In genomic region chr18:9184998-9185613, GRCh38 we compare ENCODE assay signal across 11 cellular contexts. TPM values are rescaled to one million over a fixed set of nuclear protein-coding genes. Genes with fewer than 3 reads are reported as not detected.
DNase-seq lines count a peak whose midpoint lies in the region; ATAC-seq and TF ChIP-seq lines count a peak whose summit lies in the region.
"Had no signal": no experiment of that assay in that cellular context is flagged by ENCODE, and none has a peak within 500 bp of the region (broad histone marks: within the 10 kb centered on the region; RNA-seq: fewer than 3 reads in every experiment).

No MANE protein-coding gene starts in this region.

- peaks cover 60% of the 10 kb centered on the region for H3K36me3 Mint-ChIP-seq in activated CD4-positive, alpha-beta T cell treated with anti-CD3 and anti-CD28 coated beads, Interleukin-2, amount 10 ng/mL, durations not matched to agents 24 days and 14 days (ENCODE audit: low read depth)
- H3K36me3 Mint-ChIP-seq in neural progenitor cell: peaks cover 18% of the 10 kb centered on the region

- H3K36me3 ChIP-seq in Karpas-422 (ENCODE audit: insufficient read depth, low read length) (peaks cover 16% of the 10 kb centered on the region), neural progenitor cell (no peaks in the 10 kb centered on the region)
- H3K36me3 ChIP-seq in effector memory CD4-positive, alpha-beta T cell (ENCODE audit: control insufficient read depth, insufficient read depth, low read length): peaks cover 21% of the 10 kb centered on the region

- TF ChIP-seq CTCF in neural progenitor cell (IDR thresholded peaks at IDR 0.05): no peak

- H3K4me1 ChIP-seq in Karpas-422 (ENCODE audit: low read length) (peaks cover 28% of the 10 kb centered on the region), neural progenitor cell (no peaks in the 10 kb centered on the region)
- peaks cover 7% of the 10 kb centered on the region for H3K4me1 ChIP-seq in effector memory CD4-positive, alpha-beta T cell (ENCODE audit: control insufficient read depth, insufficient read depth, low read length, poor library complexity, severe bottlenecking)

- no peaks in the 10 kb centered on the region for H4K20me1 ChIP-seq in Karpas-422 (ENCODE audit: insufficient read depth, low read depth, low read length)
- H4K20me1 ChIP-seq in neural progenitor cell (ENCODE audit: low read depth): no peaks in the 10 kb centered on the region

- peaks cover 60% of the 10 kb centered on the region for H3K79me2 ChIP-seq in Karpas-422 (ENCODE audit: low read length)
- H3K79me2 ChIP-seq in neural progenitor cell (ENCODE audit: low read depth): peaks cover 11% of the 10 kb centered on the region

- H3K27me3 ChIP-seq in Karpas-422 (ENCODE audit: low read length): no peaks in the 10 kb centered on the region
- no peaks in the 10 kb centered on the region for H3K27me3 ChIP-seq in effector memory CD4-positive, alpha-beta T cell (replicated peaks; ENCODE audit: control insufficient read depth, insufficient read depth, low read length, poor library complexity, severe bottlenecking)
- H3K27me3 ChIP-seq in neural progenitor cell: no peaks in the 10 kb centered on the region

- no peak for DNase-seq in activated CD4-positive, alpha-beta T cell treated with anti-CD3 and anti-CD28 coated beads, Interleukin-2, amount 10 ng/mL, durations not matched to agents 24 days and 14 days
- no peak for DNase-seq in activated CD4-positive, alpha-beta T cell treated with anti-CD3 and anti-CD28 coated beads, Interleukin-2, amount 50 U/mL, for 1 hour
- DNase-seq in Karpas-422 (no peak), pulmonary artery endothelial cell (ENCODE audit: low read depth, low spot score) (peak; percentile 69), NCI-H1092 (lab: John Stamatoyannopoulos, UW) (no peak), neural progenitor cell (ENCODE audit: low spot score) (no peak)
- DNase-seq in effector memory CD4-positive, alpha-beta T cell: no peak
- DNase-seq: NCI-H524 had no signal

- peak overlapping the region; percentile 24 for H3K4me3 ChIP-seq in Karpas-422 (ENCODE audit: low read length)
- peak overlapping the region; percentile 2 for H3K4me3 ChIP-seq in effector memory CD4-positive, alpha-beta T cell (ENCODE audit: insufficient read depth, low read depth, low read length, poor library complexity, severe bottlenecking)
- no peak overlapping the region for H3K4me3 ChIP-seq in neural progenitor cell
- H3K4me3 ChIP-seq: lung had no signal

- peak overlapping the region; percentile 75 for H3K4me3 Mint-ChIP-seq in activated CD4-positive, alpha-beta T cell treated with anti-CD3 and anti-CD28 coated beads, Interleukin-2, amount 10 ng/mL, durations not matched to agents 24 days and 14 days
- no peak overlapping the region for H3K4me3 Mint-ChIP-seq in neural progenitor cell

- H3K4me1 Mint-ChIP-seq in activated CD4-positive, alpha-beta T cell treated with anti-CD3 and anti-CD28 coated beads, Interleukin-2, amount 10 ng/mL, durations not matched to agents 24 days and 14 days: peaks cover 24% of the 10 kb centered on the region
- no peaks in the 10 kb centered on the region for H3K4me1 Mint-ChIP-seq in neural progenitor cell

- H3K9me3 ChIP-seq in Karpas-422 (ENCODE audit: low read length) (no peaks in the 10 kb centered on the region), neural progenitor cell (ENCODE audit: low read depth) (no peaks in the 10 kb centered on the region)
- H3K9me3 ChIP-seq in effector memory CD4-positive, alpha-beta T cell (ENCODE audit: control insufficient read depth, low read length): no peaks in the 10 kb centered on the region

- H3K9me3 Mint-ChIP-seq in activated CD4-positive, alpha-beta T cell treated with anti-CD3 and anti-CD28 coated beads, Interleukin-2, amount 10 ng/mL, durations not matched to agents 24 days and 14 days: no peaks in the 10 kb centered on the region
- peaks cover 6% of the 10 kb centered on the region for H3K9me3 Mint-ChIP-seq in neural progenitor cell

- peak overlapping the region; percentile 73 for H3K27ac Mint-ChIP-seq in activated CD4-positive, alpha-beta T cell treated with anti-CD3 and anti-CD28 coated beads, Interleukin-2, amount 10 ng/mL, durations not matched to agents 24 days and 14 days
- H3K27ac Mint-ChIP-seq in neural progenitor cell: no peak overlapping the region

- H3K4me2 ChIP-seq in Karpas-422 (ENCODE audit: low read depth, low read length, poor library complexity, severe bottlenecking) (peak overlapping the region; percentile 51), neural progenitor cell (no peak overlapping the region)

- no peaks in the 10 kb centered on the region for H3F3A ChIP-seq in neural progenitor cell (ENCODE audit: low read depth)

- 0 out of 2 replicates have a peak overlapping the region, but pooled peaks have one; percentile 17 for H3K9ac ChIP-seq in Karpas-422 (ENCODE audit: low read length)
- no peak overlapping the region for H3K9ac ChIP-seq in neural progenitor cell

- intact Hi-C loops in activated CD4-positive, alpha-beta T cell treated with anti-CD3 and anti-CD28 coated beads, Interleukin-2, amount 10 ng/mL, durations not matched to agents 24 days and 14 days (cut with micrococcal nuclease): no loop called here

- H3K27ac ChIP-seq in Karpas-422 (ENCODE audit: low read length): no peak overlapping the region; the same call in 1 of the 2 replicates
- peak overlapping the region; percentile 43 for H3K27ac ChIP-seq in effector memory CD4-positive, alpha-beta T cell (ENCODE audit: insufficient read depth, low read length, poor library complexity, severe bottlenecking)
- no peak overlapping the region for H3K27ac ChIP-seq in neural progenitor cell

- H2AFZ ChIP-seq in Karpas-422 (ENCODE audit: low read length) (0 out of 2 replicates have a peak overlapping the region, but pooled peaks have one; percentile 14), neural progenitor cell (replicated peaks) (no peak overlapping the region)

- H3K27me3 Mint-ChIP-seq in activated CD4-positive, alpha-beta T cell treated with anti-CD3 and anti-CD28 coated beads, Interleukin-2, amount 10 ng/mL, durations not matched to agents 24 days and 14 days: no peaks in the 10 kb centered on the region
- peaks cover 2% of the 10 kb centered on the region for H3K27me3 Mint-ChIP-seq in neural progenitor cell (ENCODE audit: insufficient read depth, low read depth)

- no peaks in the 10 kb centered on the region for H3K9me2 ChIP-seq in Karpas-422 (replicated peaks; ENCODE audit: insufficient read depth, low read length)

- no peak for ATAC-seq in HG02981 (IDR thresholded peaks at IDR 0.05; ENCODE audit: unreplicated experiment)
- ATAC-seq: HCT116 had no signal

RNA-seq across cellular contexts. Expression of gene ANKRD12, which starts 48.5 kb away (rescaled TPM):
- 60.8 TPM in 2 replicates for total RNA-seq in activated CD4-positive, alpha-beta T cell treated with anti-CD3 and anti-CD28 coated beads, Interleukin-2, amount 10 ng/mL, durations not matched to agents 24 days and 14 days
- 16.8 and 23.4 TPM in 2 replicates for total RNA-seq in Karpas-422 (2014; rRNA removed; shearing (Covaris generic); ENCODE audit: low replicate concordance)
- total RNA-seq in pulmonary artery endothelial cell: 16.6 and 31.3 TPM in 2 replicates
- total RNA-seq in neural progenitor cell (ENCODE audit: low replicate concordance): 26.8 and 38.2 TPM in 2 replicates
